ENCODE assay signal across 8 cellular contexts in the genomic region with DNA sequence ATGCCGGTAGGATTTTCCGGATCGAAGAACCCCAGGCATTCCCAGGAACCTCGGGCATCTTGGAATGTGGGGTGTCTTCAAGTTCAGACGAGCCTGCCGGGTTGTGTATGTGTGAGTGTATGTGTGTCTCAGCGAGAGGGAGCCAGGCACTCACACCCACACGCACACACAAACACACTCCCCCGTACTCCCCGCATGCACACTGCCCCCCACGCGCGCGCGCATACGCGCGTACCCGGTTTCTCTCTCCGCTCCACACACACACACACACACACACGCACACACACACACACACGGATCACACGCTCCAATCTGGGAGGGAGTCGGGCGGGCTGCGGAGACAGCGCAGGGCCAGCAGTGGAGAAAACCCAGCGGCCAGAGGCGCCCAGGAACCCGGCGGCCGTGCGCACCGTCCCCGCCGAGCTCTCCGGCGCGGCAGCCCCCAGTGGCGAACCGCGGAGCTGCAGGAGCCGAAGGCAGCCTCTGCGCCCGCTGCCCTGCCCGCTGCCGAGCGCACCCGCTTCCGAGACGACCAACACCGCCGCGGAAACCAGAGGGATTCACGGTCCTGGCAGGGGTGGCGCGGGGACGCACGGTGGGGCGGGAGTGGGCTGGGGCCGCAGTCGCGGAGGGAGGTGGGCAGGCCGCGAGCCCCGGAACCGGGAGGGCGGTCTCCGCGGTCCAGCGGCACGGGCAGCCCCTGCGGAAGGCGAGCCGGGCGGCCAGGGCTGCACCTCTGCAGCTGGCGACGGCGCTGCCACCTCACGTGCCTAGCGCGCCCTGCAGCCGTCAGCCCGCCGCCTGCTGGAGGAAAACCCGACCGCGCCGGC. TPM values are rescaled to one million over a fixed set of nuclear protein-coding genes. Genes with fewer than 3 reads are reported as not detected.
DNase-seq lines count a peak whose midpoint lies in the region; ATAC-seq and TF ChIP-seq lines count a peak whose summit lies in the region.

A gene (minus strand): TSS at position 125 of the 830 bp plus-strand sequence.

- H3K4me3 ChIP-seq in subcutaneous abdominal adipose tissue (ENCODE audit: low read depth in 1 of 5, low read length in 5 of 5) = peak within 1 kb of the TSS; percentile 58 to 78 (median 62)

- H3K27ac ChIP-seq in foreskin keratinocyte (no peak within 1 kb of the TSS), subcutaneous abdominal adipose tissue (ENCODE audit: low read depth, low read length) (no peak within 1 kb of the TSS)

- H3K9ac ChIP-seq in subcutaneous abdominal adipose tissue (ENCODE audit: low read length in 5 of 5) = no peak within 1 kb of the TSS

- no peaks in the 10 kb centered on the region for H3K36me3 ChIP-seq in subcutaneous abdominal adipose tissue (ENCODE audit: control insufficient read depth in 5 of 5, insufficient read depth in 5 of 5, low read length in 5 of 5)

- H3K4me1 ChIP-seq in foreskin keratinocyte = no peaks in the 10 kb centered on the region
- H3K4me1 ChIP-seq in subcutaneous abdominal adipose tissue (ENCODE audit: control insufficient read depth in 5 of 5, insufficient read depth in 5 of 5, low read length in 5 of 5) = peaks cover 0 to 21% (median 19%) of the 10 kb centered on the region in 5 donors

- in situ Hi-C loops in ACHN (cut with HindIII; ENCODE audit: low pct_ligation_motif_present, low pct_unique_long_range_greater_than_20kb, low sequenced_read_pairs) = no loop called here

- DNase-seq in ACHN (peak; percentile 66), HPDE6-E6E7 (ENCODE audit: extremely low spot score) (peak; percentile 49), OCI-M1 (lab: John Stamatoyannopoulos, UW) (peak; percentile 81), foreskin keratinocyte (peak; percentile 27 to 49), nucleus accumbens (lab: John Stamatoyannopoulos, UW) (peak in 49 of 56 donors; percentile 7 to 80 (median 56))
- DNase-seq in activated gamma-delta T cell treated with anti-CD3 and anti-CD28 coated beads, Interleukin-2, amount 50 U/mL, for 16 hours (ENCODE audit: low read depth) = peak; percentile 45

- no peaks in the 10 kb centered on the region for H3K9me3 ChIP-seq in subcutaneous abdominal adipose tissue (ENCODE audit: control insufficient read depth in 5 of 5, low read length in 5 of 5)

- ATAC-seq in GM18868 (IDR thresholded peaks at IDR 0.05; ENCODE audit: unreplicated experiment) (peak; percentile 92), foreskin keratinocyte (peak; percentile 96)

- H3K27me3 ChIP-seq in foreskin keratinocyte (peaks cover 70% of the 10 kb centered on the region), subcutaneous abdominal adipose tissue (ENCODE audit: control insufficient read depth in 5 of 5, insufficient read depth in 4 of 5, low read length in 5 of 5) (peaks cover 29 to 52% (median 47%) of the 10 kb centered on the region in 5 donors)

- TF ChIP-seq CTCF in foreskin keratinocyte (conservative IDR thresholded peaks at IDR 0.05) = peak; percentile 71

RNA-seq across cellular contexts. Expression of the gene that starts here (rescaled TPM):
- not detected in 2 replicates for total RNA-seq in foreskin keratinocyte
- not detected in 2 replicates for polyA plus RNA-seq in foreskin keratinocyte

Comparison
In these comparisons a context has a peak if more than half of its experiments do, and no peak if none do; other contexts are left out.
1. Peak in DNase-seq and ATAC-seq in foreskin keratinocyte; RNA of the gene not detected or under 1 TPM.